Comparison of ENCODE assay signal across 8 cellular contexts in the genomic region with DNA sequence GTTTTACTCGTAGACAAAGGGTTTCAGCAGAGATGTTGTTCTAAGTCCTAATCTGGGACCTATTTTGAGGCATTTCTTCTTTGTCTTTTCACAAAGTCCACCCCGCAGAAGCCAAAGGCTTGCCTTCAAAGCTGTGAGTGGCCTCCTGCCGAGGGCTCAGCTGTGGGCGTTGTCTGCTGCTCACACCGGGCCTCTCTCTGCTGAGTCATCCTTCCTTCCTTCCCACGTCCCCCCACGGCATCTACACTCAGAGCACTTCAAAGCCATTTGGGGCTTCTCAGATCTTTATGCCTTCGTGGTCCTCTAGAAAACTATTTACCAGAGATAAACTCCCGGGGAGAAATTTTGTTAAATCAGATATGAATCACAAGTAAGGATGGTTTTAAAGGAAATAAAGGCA.
DNase-seq lines count a peak whose midpoint lies in the region; ATAC-seq and TF ChIP-seq lines count a peak whose summit lies in the region.

No MANE protein-coding gene starts in this region.

- intact Hi-C loops in esophagus squamous epithelium (cut with DNase I) = no loop called here

- no peak overlapping the region for H3K4me3 ChIP-seq in HFF-Myc (replicated peaks; ENCODE audit: low read depth, low read length)
- H3K4me3 ChIP-seq in foreskin fibroblast (ENCODE audit: low read depth in 1 of 2, low read length in 2 of 2) = no peak overlapping the region
- no peak overlapping the region for H3K4me3 ChIP-seq in esophagus squamous epithelium

- no peak for TF ChIP-seq CTCF in HFF-Myc (IDR thresholded peaks at IDR 0.05; ENCODE audit: low read depth, low read length, missing control alignments)
- no peak for TF ChIP-seq CTCF in foreskin fibroblast (IDR thresholded peaks at IDR 0.05; ENCODE audit: low read depth, low read length)
- TF ChIP-seq CTCF in esophagus squamous epithelium (IDR thresholded peaks at IDR 0.05) = no peak

- DNase-seq in GM03348 (ENCODE audit: low spot score) (peak; percentile 74), HFF-Myc (ENCODE audit: extremely low read depth, low read depth) (peak; percentile 39), NOMO-1 treated with DMSO at 0.1 percent for 48 hours (lab: John Stamatoyannopoulos, UW; ENCODE audit: unreplicated experiment) (peak; percentile 77), foreskin fibroblast (peak; percentile 36 to 58), esophagus squamous epithelium (lab: John Stamatoyannopoulos, UW) (no peak)
- peak; percentile 27 for DNase-seq in activated CD8-positive, alpha-beta memory T cell treated with anti-CD3 and anti-CD28 coated beads, Interleukin-2, amount 50 U/mL, for 24 hours (ENCODE audit: extremely low read depth)
- peak; percentile 34 to 60 for DNase-seq in stimulated activated CD4-positive, alpha-beta T cell treated with anti-CD3 and anti-CD28 coated beads, Interleukin-4, amount 100 ng/mL, for 48 hours (ENCODE audit: low read depth in 2 of 2)

- H3K36me3 ChIP-seq in esophagus squamous epithelium = no peaks in the 10 kb centered on the region

- ATAC-seq in HG02840 (IDR thresholded peaks at IDR 0.05; ENCODE audit: low FRiP score, unreplicated experiment) = no peak

- no peak overlapping the region for H3K27ac ChIP-seq in esophagus squamous epithelium

- H3K27me3 ChIP-seq in esophagus squamous epithelium = no peaks in the 10 kb centered on the region

- no peaks in the 10 kb centered on the region for H3K9me3 ChIP-seq in esophagus squamous epithelium

- no peak for TF ChIP-seq POLR2A in esophagus squamous epithelium (IDR thresholded peaks at IDR 0.05)

- WGBS in esophagus squamous epithelium, 2 donors = 16 to 29% methylated on average over 9 of the region's 9 CpGs

- H3K4me1 ChIP-seq in esophagus squamous epithelium = peaks cover 0 to 33% (median 5%) of the 10 kb centered on the region in 3 donors
